24 cellular contexts compared by ENCODE assay signal in the genomic region with DNA sequence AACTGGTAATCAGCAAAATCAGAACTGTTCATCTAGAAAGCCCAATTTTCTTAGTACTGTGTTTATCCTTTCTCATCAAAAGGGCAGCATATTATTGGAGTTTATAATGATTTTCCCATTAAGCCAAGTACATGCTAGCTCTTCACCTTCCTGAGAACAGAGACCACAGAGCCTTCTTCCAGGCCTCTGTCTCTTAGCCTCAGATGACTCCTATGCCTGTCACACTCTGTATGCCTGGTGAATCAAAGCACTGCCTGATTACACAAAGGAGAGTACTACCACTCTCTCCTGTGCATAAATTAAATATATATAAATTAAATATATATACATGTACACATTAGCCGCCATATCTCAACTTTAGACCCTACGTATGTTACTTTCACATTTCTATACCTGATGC.
"Had no signal": no experiment of that assay in that cellular context is flagged by ENCODE, and none has a peak within 500 bp of the region (broad histone marks: within the 10 kb centered on the region; RNA-seq: fewer than 3 reads in every experiment).

No MANE protein-coding gene starts in this region.

- H3K36me3 ChIP-seq: Peyer's patch, WERI-Rb-1 had no signal

- H3K27me3 ChIP-seq: Peyer's patch had no signal

- H3K27ac ChIP-seq: WERI-Rb-1 had no signal

- H3K4me3 ChIP-seq: Peyer's patch had no signal

- H3K9me3 ChIP-seq: Peyer's patch had no signal

- DNase-seq: activated CD4-positive, alpha-beta memory T cell treated with anti-CD3 and anti-CD28 coated beads, Interleukin-2, amount 10 ng/mL, durations not matched to agents 7 days and 5 days; activated CD4-positive, alpha-beta T cell treated with anti-CD3 and anti-CD28 coated beads for 36 hours; activated CD4-positive, alpha-beta T cell treated with anti-CD3 and anti-CD28 coated beads, Interleukin-2, amount 50 U/mL, for 1 hour; activated gamma-delta T cell; activated naive CD4-positive, alpha-beta T cell treated with anti-CD3 and anti-CD28 coated beads for 36 hours; activated T-cell treated with anti-CD3 and anti-CD28 coated beads for 4 hours; activated T-cell treated with anti-CD3 and anti-CD28 coated beads, Interleukin-2, amount 50 U/mL, for 48 hours; amygdala; central memory CD4-positive, alpha-beta T cell; MM.1S; NCI-H1105; NCI-H1436 treated with DMSO at 0.1 percent for 48 hours; NCI-H187; NCI-H2081; NCI-H510A treated with DMSO at 0.1 percent for 48 hours; NCI-H69; NK-92 treated with Interleukin-12 subunit alpha and Interleukin-12 subunit beta, amount 100 ng/mL, for 24 hours; OCI-M1; Peyer's patch; SHP77 treated with DMSO at 0.1 percent for 48 hours; T-helper 2 cell; T1000; WERI-Rb-1 had no signal

- ATAC-seq: activated CD4-positive, alpha-beta T cell treated with anti-CD3 and anti-CD28 coated beads for 36 hours; activated T-helper 17 cell treated with anti-CD3 and anti-CD28 coated beads, Interleukin-2, amount 50 U/mL, for 72 hours had no signal
